1 cellular context compared by ENCODE assay signal in the genomic region with DNA sequence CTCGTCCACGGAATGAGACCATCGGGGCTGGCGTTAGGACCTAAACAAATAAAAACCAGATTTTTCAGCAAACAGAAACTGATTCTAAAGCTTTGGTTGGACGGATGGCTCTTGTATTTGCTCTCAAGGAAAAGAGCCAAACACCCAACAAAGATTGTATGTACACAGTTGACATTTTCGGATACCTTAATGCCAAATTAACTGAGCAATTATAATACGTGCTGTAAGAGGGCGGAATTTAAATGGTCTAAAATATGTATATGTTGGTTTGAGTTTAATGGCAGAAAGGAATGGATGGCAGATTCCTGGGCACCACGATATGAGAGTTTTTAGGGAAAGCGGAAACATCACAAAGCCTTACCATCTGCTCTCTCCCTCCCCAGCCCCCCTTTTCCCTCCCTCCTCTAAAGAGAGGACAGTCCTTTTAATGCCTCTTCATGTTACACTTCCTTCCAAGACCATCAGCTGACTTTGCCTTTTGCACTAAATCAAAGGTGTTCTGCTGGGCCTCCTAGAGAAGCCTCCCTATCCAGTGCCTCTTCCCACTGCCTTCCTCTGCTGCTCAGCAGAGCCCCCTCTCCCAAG.
TF ChIP-seq lines count a peak whose summit lies in the region.

No MANE protein-coding gene starts in this region.

TF ChIP-seq in endothelial cell of umbilical vein, 7 proteins besides CTCF, POLR2A, EP300 and RAD21:
- TF ChIP-seq GATA2 (IDR thresholded peaks at IDR 0.05; ENCODE audit: insufficient read depth, insufficient read length, low read depth, low read length) (no peak), EZH2 (IDR thresholded peaks at IDR 0.05; ENCODE audit: borderline replicate concordance, low read depth, low read length, severe bottlenecking) (no peak), POLR2AphosphoS5 (IDR thresholded peaks at IDR 0.05; ENCODE audit: insufficient read depth, low read depth, low read length) (no peak), MYC (IDR thresholded peaks at IDR 0.05; ENCODE audit: low read depth, low read length) (no peak), FOS (IDR thresholded peaks at IDR 0.05; ENCODE audit: borderline replicate concordance, insufficient read depth, low read length) (no peak), JUN (IDR thresholded peaks at IDR 0.05; ENCODE audit: borderline replicate concordance, insufficient read depth, insufficient read length, low read depth) (no peak)
- TF ChIP-seq, protein P1, sequence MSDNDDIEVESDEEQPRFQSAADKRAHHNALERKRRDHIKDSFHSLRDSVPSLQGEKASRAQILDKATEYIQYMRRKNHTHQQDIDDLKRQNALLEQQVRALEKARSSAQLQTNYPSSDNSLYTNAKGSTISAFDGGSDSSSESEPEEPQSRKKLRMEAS (IDR thresholded peaks at IDR 0.05; ENCODE audit: insufficient read depth, insufficient read length), result no peak
